Comparison of ENCODE assay signal across 8 cellular contexts in the genomic region with DNA sequence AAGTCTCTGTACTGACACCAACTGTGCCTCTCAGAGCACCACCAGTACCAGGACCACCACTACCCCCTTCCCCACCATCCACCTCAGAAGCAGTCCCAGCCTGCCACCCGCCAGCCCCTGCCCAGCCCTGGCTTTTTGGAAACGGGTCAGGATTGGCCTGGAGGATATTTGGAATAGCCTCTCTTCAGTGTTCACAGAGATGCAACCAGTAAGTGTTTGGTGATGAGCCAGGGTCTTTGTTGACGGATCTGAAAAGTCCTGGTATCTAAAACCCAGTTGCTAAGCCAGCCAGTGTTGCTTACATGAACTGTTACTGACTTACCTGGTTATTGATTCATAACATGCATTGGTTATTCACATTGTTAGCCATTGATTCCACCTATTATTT. TPM values are rescaled to one million over a fixed set of nuclear protein-coding genes. Genes with fewer than 3 reads are reported as not detected.
DNase-seq lines count a peak whose midpoint lies in the region; ATAC-seq and TF ChIP-seq lines count a peak whose summit lies in the region.

No MANE protein-coding gene starts in this region.

- no peaks in the 10 kb centered on the region for H3K27me3 Mint-ChIP-seq in progenitor cell of endocrine pancreas

- no peaks in the 10 kb centered on the region for H3K9me3 Mint-ChIP-seq in progenitor cell of endocrine pancreas (ENCODE audit: low read depth)

- 15% methylated on average over 3 of the region's 3 CpGs for WGBS in esophagus muscularis mucosa

- CTCF ChIA-PET in RWPE1 (lab: Yijun Ruan, JAX) = interaction anchor here (1.0 to 2.5 kb wide), 3 partner anchors 11 to 53 kb away, joined by 3 to 9 read pairs (median 8); a partner anchor contains a TSS

- ATAC-seq in HG02571 (IDR thresholded peaks at IDR 0.05; ENCODE audit: unreplicated experiment) = no peak

- TF ChIP-seq POLR2A in esophagus muscularis mucosa (IDR thresholded peaks at IDR 0.05; ENCODE audit: low read depth) = no peak

- no peak for DNase-seq in GM12865 (ENCODE audit: low read depth)
- no peak for DNase-seq in RWPE1 (ENCODE audit: low spot score)
- DNase-seq in esophagus muscularis mucosa (ENCODE audit: extremely low spot score) = no peak
- DNase-seq in progenitor cell of endocrine pancreas (ENCODE audit: low spot score, unreplicated experiment) = no peak
- no peak for DNase-seq in NCI-H187 (lab: John Stamatoyannopoulos, UW)
- DNase-seq in hippocampal formation (lab: John Stamatoyannopoulos, UW) = no peak
- no peak for DNase-seq in NCI-H1092 (lab: John Stamatoyannopoulos, UW)

- intact Hi-C loops in esophagus muscularis mucosa (cut with DNase I) = no loop called here

- peak overlapping the region; percentile 87 for H3K27ac ChIP-seq in RWPE1
- H3K27ac ChIP-seq in esophagus muscularis mucosa (replicated peaks in 1 of 4) = peak overlapping the region; percentile 84 to 94 (median 88)

- TF ChIP-seq CTCF in GM12865 (IDR thresholded peaks at IDR 0.05; ENCODE audit: insufficient read depth, low read depth, low read length, missing control alignments) = no peak
- no peak for TF ChIP-seq CTCF in RWPE1 (conservative IDR thresholded peaks at IDR 0.05; ENCODE audit: low read depth)
- TF ChIP-seq CTCF in esophagus muscularis mucosa (IDR thresholded peaks at IDR 0.05) = peak in 2 of 3 experiments; percentile 44 to 53
- TF ChIP-seq CTCF in progenitor cell of endocrine pancreas (IDR thresholded peaks at IDR 0.05; ENCODE audit: unreplicated experiment) = no peak

- H3K9me3 ChIP-seq in esophagus muscularis mucosa = no peaks in the 10 kb centered on the region

- peak overlapping the region; percentile 87 for H3K4me3 Mint-ChIP-seq in progenitor cell of endocrine pancreas (ENCODE audit: low read depth)

- H3K4me1 ChIP-seq in esophagus muscularis mucosa = peaks cover 19 to 32% (median 27%) of the 10 kb centered on the region in 4 donors

- no peaks in the 10 kb centered on the region for H3K27me3 ChIP-seq in esophagus muscularis mucosa

- TF ChIP-seq EP300 in esophagus muscularis mucosa (IDR thresholded peaks at IDR 0.05) = no peak

- peak overlapping the region; percentile 94 for H3K27ac Mint-ChIP-seq in progenitor cell of endocrine pancreas

- peaks cover 16 to 24% (median 24%) of the 10 kb centered on the region in 4 donors for H3K36me3 ChIP-seq in esophagus muscularis mucosa

- peaks cover 5% of the 10 kb centered on the region for H3K4me1 Mint-ChIP-seq in progenitor cell of endocrine pancreas (ENCODE audit: low read depth)

- H3K4me3 ChIP-seq in GM12865 (ENCODE audit: low read depth, low read length) = peak overlapping the region; percentile 79
- peak overlapping the region; percentile 65 to 80 (median 74) for H3K4me3 ChIP-seq in esophagus muscularis mucosa

- POLR2A ChIA-PET in RWPE1 (lab: Yijun Ruan, JAX; ENCODE audit: low non-redundant PET) = interaction anchor here (0.7 to 1.5 kb wide), 2 partner anchors 10 to 108 kb away, joined by 5 to 7 read pairs; a partner anchor contains a TSS

- peaks cover 4% of the 10 kb centered on the region for H3K36me3 Mint-ChIP-seq in progenitor cell of endocrine pancreas (ENCODE audit: insufficient read depth)

RNA-seq across cellular contexts. Expression of a gene that starts 1.1 kb away (rescaled TPM):
- total RNA-seq in esophagus muscularis mucosa (1 to 10 TPM; 4.3 to 8.7 (median 8.2) TPM), progenitor cell of endocrine pancreas (4.5 and 7.0 TPM in 2 replicates)

RNA-seq across cellular contexts. Expression of a gene that starts 10.8 kb away (rescaled TPM):
- total RNA-seq in esophagus muscularis mucosa (10 to 100 TPM; 41.1 to 58.2 (median 49.6) TPM), progenitor cell of endocrine pancreas (101 and 105 TPM in 2 replicates)

RNA-seq across cellular contexts. Expression of a gene that starts 11.6 kb away (rescaled TPM):
- total RNA-seq in esophagus muscularis mucosa = 1 to 10 TPM in 2 of 4 donors, under 1 TPM in 2; 0.78 to 1.7 (median 1.2) TPM
- total RNA-seq in progenitor cell of endocrine pancreas = 29.5 and 30.0 TPM in 2 replicates

RNA-seq across cellular contexts. Expression of a gene that starts 12.3 kb away (rescaled TPM):
- total RNA-seq in esophagus muscularis mucosa (under 1 TPM; under 0.01 to 0.17 (median 0.12) TPM), progenitor cell of endocrine pancreas (0.91 and 0.93 TPM in 2 replicates)

RNA-seq across cellular contexts. Expression of a gene that starts 21.9 kb away (rescaled TPM):
- total RNA-seq in esophagus muscularis mucosa (10 to 100 TPM; 16.1 to 25.7 (median 20.9) TPM), progenitor cell of endocrine pancreas (12.4 and 12.7 TPM in 2 replicates)

Comparison
In these comparisons a context has a peak if more than half of its experiments do, and no peak if none do; other contexts are left out.
1. CTCF ChIP-seq: peak in esophagus muscularis mucosa (2 of 3); none in GM12865 (single experiment), RWPE1 (single experiment) and progenitor cell of endocrine pancreas (single experiment).
2. RNA of a gene that starts 11.6 kb away (total RNA-seq): 29.5 to 30.0 TPM in progenitor cell of endocrine pancreas; 0.78 to 1.7 TPM in esophagus muscularis mucosa; every median in the first group is over 10 times any median in the second.